ENCODE assay signal across 8 cellular contexts in the genomic region with DNA sequence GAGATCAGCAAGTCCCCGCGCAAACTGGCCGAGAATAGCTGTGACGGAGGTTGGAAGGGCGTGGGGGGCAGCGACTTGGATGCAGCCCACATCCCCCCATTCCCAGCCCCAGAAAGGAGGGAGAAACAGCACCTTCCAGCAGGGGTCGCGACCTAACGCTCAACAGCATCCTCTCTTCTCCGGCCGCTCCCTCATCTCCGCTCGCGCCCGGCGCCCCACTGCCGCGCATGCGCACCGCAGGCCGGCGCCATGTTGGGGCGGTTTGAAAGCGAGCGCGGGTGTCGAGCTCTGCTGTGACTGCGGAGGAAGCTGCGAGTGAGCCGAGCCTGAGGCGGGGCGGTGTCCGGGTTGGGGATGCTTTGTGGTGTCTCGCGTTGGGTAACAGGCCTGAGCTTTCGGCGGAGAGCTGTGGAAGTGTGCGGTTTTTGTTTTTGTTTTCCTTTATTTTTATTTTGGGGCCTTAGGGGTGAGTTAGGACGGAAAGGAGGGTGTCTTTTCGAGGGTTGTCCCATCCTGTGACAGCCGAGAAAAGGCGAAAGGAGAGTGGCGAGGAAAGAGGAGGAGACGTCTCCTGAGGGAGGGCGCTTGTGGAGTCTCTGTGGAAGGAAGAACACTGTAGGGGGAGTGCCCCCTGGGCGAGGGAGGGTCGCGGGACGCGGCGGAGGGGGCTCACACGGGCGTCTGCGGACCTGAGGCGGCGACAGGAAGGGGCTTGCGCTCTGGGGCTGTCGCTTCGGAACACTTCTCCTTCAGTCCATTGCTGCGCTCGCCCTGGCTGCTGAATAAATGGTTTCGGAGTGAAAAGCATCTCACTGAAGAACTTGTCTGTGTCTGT. TPM values are rescaled to one million over a fixed set of nuclear protein-coding genes. Genes with fewer than 3 reads are reported as not detected.
DNase-seq lines count a peak whose midpoint lies in the region; ATAC-seq and TF ChIP-seq lines count a peak whose summit lies in the region.

Gene C18orf54 (plus strand): TSS at position 247 of the 835 bp plus-strand sequence. CDS start 2,667 bp downstream, outside the sequence.
A gene with protein sequence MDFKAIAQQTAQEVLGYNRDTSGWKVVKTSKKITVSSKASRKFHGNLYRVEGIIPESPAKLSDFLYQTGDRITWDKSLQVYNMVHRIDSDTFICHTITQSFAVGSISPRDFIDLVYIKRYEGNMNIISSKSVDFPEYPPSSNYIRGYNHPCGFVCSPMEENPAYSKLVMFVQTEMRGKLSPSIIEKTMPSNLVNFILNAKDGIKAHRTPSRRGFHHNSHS (minus strand): TSS at position 199 of the 835 bp plus-strand sequence. CDS start 3,285 bp downstream, outside the sequence.

- H3K36me3 ChIP-seq in sigmoid colon = peaks cover 0 to 6% (median 0%) of the 10 kb centered on the region in 4 donors

- H3K27me3 ChIP-seq in sigmoid colon = no peaks in the 10 kb centered on the region

- H3K4me1 ChIP-seq in sigmoid colon = peaks cover 0 to 10% (median 6%) of the 10 kb centered on the region in 4 donors

- TF ChIP-seq CTCF in 22Rv1 (IDR thresholded peaks at IDR 0.05) (peak; percentile 45), astrocyte of the spinal cord (IDR thresholded peaks at IDR 0.05; ENCODE audit: low read depth, low read length) (peak; percentile 27), sigmoid colon (IDR thresholded peaks at IDR 0.05) (no peak)

- intact Hi-C loops in sigmoid colon (cut with DNase I) = loop anchor here (5.0 kb wide), 1 partner anchor 91 kb away; the partner anchor contains the start of gene POLI

- peak within 1 kb of the TSS; percentile 67 for H3K27ac ChIP-seq in 22Rv1
- peak within 1 kb of the TSS; percentile 31 to 71 (median 65) for H3K27ac ChIP-seq in sigmoid colon

- DNase-seq in NCI-H2029 (lab: John Stamatoyannopoulos, UW) = peak; percentile 31
- DNase-seq in T-helper 9 cell = peak; percentile 81
- peak; percentile 91 for DNase-seq in astrocyte of the spinal cord (ENCODE audit: low read depth, low spot score)
- peak; percentile 74 for DNase-seq in iPS DF 4.7 (ENCODE audit: extremely low read depth, low spot score)
- DNase-seq in sigmoid colon = peak; percentile 92

- ATAC-seq in GM18511 (IDR thresholded peaks at IDR 0.05; ENCODE audit: unreplicated experiment) (peak; percentile 93), HG03025 (IDR thresholded peaks at IDR 0.05; ENCODE audit: low FRiP score, unreplicated experiment) (peak; percentile 94)

- in situ Hi-C loops in astrocyte of the spinal cord (cut with HindIII; ENCODE audit: low sequenced_read_pairs) = no loop called here

- no peak for TF ChIP-seq POLR2A in sigmoid colon (IDR thresholded peaks at IDR 0.05)

- no peak for TF ChIP-seq EP300 in sigmoid colon (IDR thresholded peaks at IDR 0.05)

- WGBS in sigmoid colon, 2 donors = 0% methylated on average over 62 of the region's 62 CpGs

- H3K9me3 ChIP-seq in sigmoid colon = no peaks in the 10 kb centered on the region

- H3K4me3 ChIP-seq in astrocyte of the spinal cord (ENCODE audit: low read depth, low read length) = peak within 1 kb of the TSS; percentile 75
- peak within 1 kb of the TSS; percentile 58 to 88 (median 68) for H3K4me3 ChIP-seq in sigmoid colon

RNA-seq across cellular contexts. Expression of gene C18orf54, which starts in this region (rescaled TPM):
- total RNA-seq in sigmoid colon = 1 to 10 TPM; 1.3 to 4.1 (median 2.8) TPM
- polyA plus RNA-seq in sigmoid colon = 1 to 10 TPM in 2 of 3 donors, under 1 TPM in 1; 0.60 to 1.7 (median 1.4) TPM

RNA-seq across cellular contexts. Expression of the second gene that starts in this region (rescaled TPM):
- not detected for total RNA-seq in sigmoid colon
- not detected for polyA plus RNA-seq in sigmoid colon

Comparison
In these comparisons a context has a peak if more than half of its experiments do, and no peak if none do; other contexts are left out.
1. Peak in every context shown above with its lines: DNase-seq, ATAC-seq, H3K4me3 ChIP-seq and H3K27ac ChIP-seq.
2. CTCF ChIP-seq: peak in 22Rv1 (single experiment) and astrocyte of the spinal cord (single experiment); none in sigmoid colon (0 of 4).
3. DNase-seq: peak in every context shown above with its lines; median percentile 92 in sigmoid colon; 91 in astrocyte of the spinal cord; 81 in T-helper 9 cell; 74 in iPS DF 4.7; 31 in NCI-H2029.